ENCODE assay signal across 1 cellular context in the genomic region with DNA sequence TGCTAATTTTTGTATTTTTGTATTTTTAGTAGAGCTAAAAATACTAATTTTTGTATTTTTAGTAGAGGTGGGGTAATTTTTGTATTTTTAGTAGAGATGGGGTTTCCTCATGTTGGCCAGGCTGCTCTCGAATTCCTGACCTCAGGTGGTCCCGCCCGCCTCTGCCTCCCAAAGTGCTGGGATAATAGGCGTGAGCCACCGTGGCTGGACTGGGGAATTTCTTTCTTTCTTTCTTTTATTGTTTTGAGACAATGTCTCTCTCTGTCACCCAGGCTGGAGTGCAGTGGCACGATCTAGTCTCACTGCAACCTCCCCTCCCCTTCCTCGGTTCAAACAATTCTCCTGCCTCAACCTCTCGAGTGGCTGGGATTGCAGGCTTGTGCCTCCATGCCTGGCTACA.
TF ChIP-seq lines count a peak whose summit lies in the region.

No MANE protein-coding gene starts in this region.

TF ChIP-seq in GM23338, 12 proteins besides CTCF, POLR2A, EP300 and RAD21 (continued from another document):
- no peak for TF ChIP-seq NANOG (IDR thresholded peaks at IDR 0.05; ENCODE audit: borderline replicate concordance)
- TF ChIP-seq STAT1 (IDR thresholded peaks at IDR 0.05; ENCODE audit: unreplicated experiment), result no peak
